ENCODE assay signal across 9 cellular contexts in the genomic region with DNA sequence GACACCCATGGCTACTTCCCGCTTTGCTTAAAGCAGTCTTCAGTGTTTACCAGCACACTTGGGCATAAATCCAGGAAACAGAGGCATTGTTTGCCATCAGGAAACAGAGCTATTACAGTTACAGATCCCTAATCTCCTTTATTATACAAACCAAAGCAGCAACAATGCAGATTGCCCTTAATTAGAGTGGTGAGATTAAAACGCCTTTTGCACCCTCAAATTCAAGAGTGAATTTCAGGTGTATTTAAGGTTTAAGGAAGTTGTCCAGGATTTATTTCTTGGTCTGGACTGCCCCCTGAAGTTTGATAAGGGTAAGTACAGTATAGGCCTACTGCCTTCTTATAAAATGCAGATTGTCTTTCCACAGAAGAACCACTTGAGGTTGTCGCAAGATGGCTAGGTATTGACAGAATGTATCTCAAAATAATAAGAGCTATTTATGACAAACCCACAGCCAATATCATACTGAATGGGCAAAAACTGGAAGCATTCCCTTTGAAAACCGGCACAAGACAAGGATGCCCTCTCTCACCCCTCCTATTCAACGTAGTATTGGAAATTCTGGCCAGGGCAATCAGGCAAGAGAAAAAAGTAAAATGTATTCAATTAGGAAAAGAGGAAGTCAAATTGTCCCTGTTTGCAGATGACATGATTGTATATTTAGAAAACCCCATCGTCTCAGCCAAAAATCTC. TPM values are rescaled to one million over a fixed set of nuclear protein-coding genes. Genes with fewer than 3 reads are reported as not detected.
A peak's percentile ranks its signal among the peaks of the same experiment; 100 is the strongest.
DNase-seq lines count a peak whose midpoint lies in the region; ATAC-seq and TF ChIP-seq lines count a peak whose summit lies in the region.
"Not testable (repeated sequence)": the region's sequence is repeated elsewhere in the genome, so short reads cannot be mapped to it uniquely, and the experiment has no call there.
"Had no signal": no experiment of that assay in that cellular context is flagged by ENCODE, and none has a peak within 500 bp of the region (broad histone marks: within the 10 kb centered on the region; RNA-seq: fewer than 3 reads in every experiment).

No MANE protein-coding gene starts in this region.

- H3K9me3 Mint-ChIP-seq in naive thymus-derived CD4-positive, alpha-beta T cell, result not testable (repeated sequence)

- not testable (repeated sequence) for H3K27ac ChIP-seq in HL-60 (replicated peaks); RWPE1; mammary epithelial cell (ENCODE audit: insufficient read depth, low read depth, low read length); cardiac muscle cell; naive thymus-derived CD4-positive, alpha-beta T cell (ENCODE audit: low read depth, low read length)
- H3K27ac ChIP-seq in transverse colon, result peak overlapping the region in 2 of 4 donors; percentile 13

- not testable (repeated sequence) for H3K4me3 ChIP-seq in HL-60 (replicated peaks; ENCODE audit: insufficient read depth, low read length); mammary epithelial cell (replicated peaks in 1 of 3; ENCODE audit: insufficient read depth in 1 of 3, low read depth in 2 of 3, low read length in 3 of 3); cardiac muscle cell; naive thymus-derived CD4-positive, alpha-beta T cell (ENCODE audit: low read length); transverse colon

- TF ChIP-seq CTCF in HL-60 (IDR thresholded peaks at IDR 0.05; ENCODE audit: insufficient read depth, low read length), result peak; percentile 25
- peak; percentile 62 for TF ChIP-seq CTCF in RWPE1 (conservative IDR thresholded peaks at IDR 0.05; ENCODE audit: low read depth)
- peak; percentile 57 to 71 for TF ChIP-seq CTCF in mammary epithelial cell (conservative IDR thresholded peaks at IDR 0.05 in 1 of 2, IDR thresholded peaks at IDR 0.05 in 1 of 2; ENCODE audit: extremely low read depth in 1 of 2, insufficient read depth in 1 of 2, low read depth in 1 of 2, low read length in 2 of 2)
- TF ChIP-seq CTCF in cardiac muscle cell (IDR thresholded peaks at IDR 0.05; ENCODE audit: low read depth, low read length), result peak; percentile 65
- TF ChIP-seq CTCF in transverse colon (IDR thresholded peaks at IDR 0.05), result peak; percentile 58 to 91 (median 72)

- not testable (repeated sequence) for TF ChIP-seq EP300 in transverse colon (IDR thresholded peaks at IDR 0.05; ENCODE audit: low read depth)

- H3K36me3 ChIP-seq in mammary epithelial cell (ENCODE audit: insufficient read depth, low read length); cardiac muscle cell; naive thymus-derived CD4-positive, alpha-beta T cell (ENCODE audit: control insufficient read depth in 2 of 3, insufficient read depth in 3 of 3, low read length in 3 of 3); transverse colon: not testable (repeated sequence)

- not testable (repeated sequence) for H3K36me3 Mint-ChIP-seq in naive thymus-derived CD4-positive, alpha-beta T cell

- ATAC-seq in naive thymus-derived CD4-positive, alpha-beta T cell, result peak; percentile 38

- H3K27ac Mint-ChIP-seq in naive thymus-derived CD4-positive, alpha-beta T cell, result not testable (repeated sequence)

- BruUV-seq in mammary epithelial cell (replicated peaks; lab: Mats Ljungman, UMichigan), result not testable (repeated sequence)

- not testable (repeated sequence) for H3K27me3 ChIP-seq in HL-60 (ENCODE audit: insufficient read depth, poor library complexity, severe bottlenecking); mammary epithelial cell (ENCODE audit: insufficient read depth, low read length); cardiac muscle cell; naive thymus-derived CD4-positive, alpha-beta T cell (ENCODE audit: control insufficient read depth in 2 of 2, insufficient read depth in 2 of 2, low read length in 2 of 2); transverse colon

- POLR2A ChIA-PET in RWPE1 (lab: Yijun Ruan, JAX; ENCODE audit: low non-redundant PET); naive thymus-derived CD4-positive, alpha-beta T cell (lab: Charles Lee): not testable (repeated sequence)

- intact Hi-C loops in mammary epithelial cell (cut with micrococcal nuclease), result loop anchor here (1.0 to 5.0 kb wide), 8 partner anchors 56 to 1060 kb away; no protein-coding TSS in a partner anchor
- intact Hi-C loops in naive thymus-derived CD4-positive, alpha-beta T cell (cut with micrococcal nuclease); transverse colon (cut with DNase I; ENCODE audit: low total_unique reads): not testable (repeated sequence)

- not testable (repeated sequence) for H3K79me2 ChIP-seq in mammary epithelial cell (ENCODE audit: insufficient read depth, low read length)

- H3K4me1 ChIP-seq in mammary epithelial cell (ENCODE audit: insufficient read depth, low read length) (peaks cover 28% of the 10 kb centered on the region), transverse colon (peaks cover 0 to 14% (median 8%) of the 10 kb centered on the region in 4 donors)
- H3K4me1 ChIP-seq in cardiac muscle cell (ENCODE audit: low read depth); naive thymus-derived CD4-positive, alpha-beta T cell (ENCODE audit: control insufficient read depth in 2 of 2, insufficient read depth in 2 of 2, low read length in 2 of 2): not testable (repeated sequence)

- H3K4me3 Mint-ChIP-seq in naive thymus-derived CD4-positive, alpha-beta T cell, result not testable (repeated sequence)

- not testable (repeated sequence) for H3K4me1 Mint-ChIP-seq in naive thymus-derived CD4-positive, alpha-beta T cell

- peaks cover 2 to 21% (median 10%) of the 10 kb centered on the region in 5 donors for H3K27me3 Mint-ChIP-seq in naive thymus-derived CD4-positive, alpha-beta T cell

- not testable (repeated sequence) for H3K9me3 ChIP-seq in mammary epithelial cell (replicated peaks; ENCODE audit: insufficient read depth, low read length); cardiac muscle cell (ENCODE audit: low read depth); naive thymus-derived CD4-positive, alpha-beta T cell (ENCODE audit: control insufficient read depth in 2 of 3, low read length in 3 of 3); transverse colon

- peak; percentile 74 for DNase-seq in DMS 273 (lab: John Stamatoyannopoulos, UW; ENCODE audit: unreplicated experiment)
- DNase-seq in HL-60 (ENCODE audit: low read depth in 1 of 2, low spot score in 1 of 2), result peak; percentile 8 to 31
- DNase-seq in NCI-H2171 (lab: John Stamatoyannopoulos, UW), result peak; percentile 20
- peak; percentile 55 for DNase-seq in RWPE1 (ENCODE audit: low spot score)
- peak; percentile 57 for DNase-seq in mammary epithelial cell
- DNase-seq in cardiac muscle cell (ENCODE audit: low read depth in 1 of 2, low spot score in 1 of 2), result peak; percentile 53 to 83
- DNase-seq in naive thymus-derived CD4-positive, alpha-beta T cell; transverse colon: not testable (repeated sequence)

- in situ Hi-C loops in mammary epithelial cell (cut with MboI; ENCODE audit: low sequenced_read_pairs in 2 of 2), result loop anchor here (5.0 to 25.0 kb wide), 3 partner anchors 139 to 579 kb away; no protein-coding TSS in a partner anchor
- in situ Hi-C loops in transverse colon (cut with MboI; ENCODE audit: low pct_ligation_motif_present in 1 of 4, low pct_unique_long_range_greater_than_20kb in 1 of 4, low sequenced_read_pairs in 3 of 4), result not testable (repeated sequence)

- CTCF ChIA-PET in RWPE1 (lab: Yijun Ruan, JAX), result interaction anchor here (0.6 to 2.3 kb wide), 5 partner anchors 126 to 371 kb away, joined by 3 to 10 read pairs (median 4); no protein-coding TSS in a partner anchor
- CTCF ChIA-PET in mammary epithelial cell (lab: Charles Lee; ENCODE audit: low non-redundant PET); naive thymus-derived CD4-positive, alpha-beta T cell (lab: Charles Lee): not testable (repeated sequence)

- dilution Hi-C loops in mammary epithelial cell (cut with HindIII; ENCODE audit: low sequenced_read_pairs), result loop anchor here (25.0 kb wide), 1 partner anchor 279 kb away; no protein-coding TSS in a partner anchor

- not testable (repeated sequence) for H4K20me1 ChIP-seq in mammary epithelial cell (ENCODE audit: insufficient read depth, low read length)

- H2AFZ ChIP-seq in mammary epithelial cell (ENCODE audit: low read depth, low read length), result not testable (repeated sequence)

- not testable (repeated sequence) for H3K9ac ChIP-seq in mammary epithelial cell (ENCODE audit: insufficient read depth, low read length)

- 52% methylated on average over 6 of the region's 6 CpGs for WGBS in mammary epithelial cell (ENCODE audit: low coverage, missing lambda C conversion rate)
- WGBS in transverse colon (ENCODE audit: low coverage in 1 of 2), 2 donors, result 38 to 45% methylated on average over 6 of the region's 6 CpGs

- not testable (repeated sequence) for TF ChIP-seq POLR2A in transverse colon (IDR thresholded peaks at IDR 0.05)

- H3K4me2 ChIP-seq in mammary epithelial cell (ENCODE audit: insufficient read depth, low read depth, low read length), result not testable (repeated sequence)

RNA-seq across cellular contexts. Expression of gene ADGRF1, which starts 51.2 kb away (rescaled TPM):
- total RNA-seq in mammary epithelial cell (10 to 100 TPM; 10.0 to 79.4 TPM), cardiac muscle cell (not detected in 2 replicates), transverse colon (1 to 10 TPM in 1 of 4 donors, under 1 TPM in 1, not detected in 2; 0.64 to 1.2 TPM)
- polyA plus RNA-seq in mammary epithelial cell (51.5 TPM), cardiac muscle cell (not detected in 2 replicates)
- 97.8 TPM for polyA minus RNA-seq in mammary epithelial cell
- not detected for total RNA-seq in naive thymus-derived CD4-positive, alpha-beta T cell
- polyA plus RNA-seq in naive thymus-derived CD4-positive, alpha-beta T cell, result not detected
- total RNA-seq: cardiac septum had no signal

Comparison
In these comparisons a context has a peak if more than half of its experiments do, and no peak if none do; other contexts are left out.
1. RNA of gene ADGRF1, which starts 51.2 kb away (total RNA-seq): 10.0 to 79.4 TPM in mammary epithelial cell; 0.64 to 1.2 TPM in transverse colon, not detected in cardiac muscle cell and not detected in naive thymus-derived CD4-positive, alpha-beta T cell; every median in the first group is over 4 times any median in the second.
2. Peak in every context shown above with its lines, with median percentiles within 50 percentile points of each other: CTCF ChIP-seq.